In genomic region chr5:173028811-173029327, GRCh38 we compare ENCODE assay signal across 19 cellular contexts. TPM values are rescaled to one million over a fixed set of nuclear protein-coding genes. Genes with fewer than 3 reads are reported as not detected.
DNase-seq lines count a peak whose midpoint lies in the region; ATAC-seq, FAIRE-seq and TF ChIP-seq lines count a peak whose summit lies in the region.
"Had no signal": no experiment of that assay in that cellular context is flagged by ENCODE, and none has a peak within 500 bp of the region (broad histone marks: within the 10 kb centered on the region; RNA-seq: fewer than 3 reads in every experiment).

No MANE protein-coding gene starts in this region.

- peaks cover 8% of the 10 kb centered on the region for H3K36me3 Mint-ChIP-seq in activated CD4-positive, alpha-beta memory T cell treated with anti-CD3 and anti-CD28 coated beads, Interleukin-2, amount 10 ng/mL, durations not matched to agents 7 days and 5 days (ENCODE audit: low read depth)

- CTCF ChIA-PET in K562 (lab: Yijun Ruan, JAX; ENCODE audit: low intra/inter-chr PET ratio) = no interaction called here
- CTCF ChIA-PET in activated CD4-positive, alpha-beta memory T cell treated with anti-CD3 and anti-CD28 coated beads, Interleukin-2, amount 10 ng/mL, durations not matched to agents 7 days and 5 days (lab: Charles Lee) = interaction anchor here (0.6 to 1.1 kb wide), 2 partner anchors 32 to 116 kb away, joined by 3 read pairs; partner anchors contain the start of gene BNIP1

- peaks cover 9% of the 10 kb centered on the region for H3K4me1 Mint-ChIP-seq in activated CD4-positive, alpha-beta memory T cell treated with anti-CD3 and anti-CD28 coated beads, Interleukin-2, amount 10 ng/mL, durations not matched to agents 7 days and 5 days
- H3K4me1 Mint-ChIP-seq: endodermal cell, mesothelial cell of epicardium had no signal

- intact Hi-C loops in left ventricle myocardium superior (cut with micrococcal nuclease) (no loop called here), K562 (cut with micrococcal nuclease) (no loop called here), upper lobe of right lung (cut with DNase I) (no loop called here)

- ATAC-seq in left ventricle myocardium superior = no peak
- ATAC-seq in K562 = peak; percentile 20
- no peak for ATAC-seq in upper lobe of right lung

- H3K9me3 Mint-ChIP-seq in activated CD4-positive, alpha-beta memory T cell treated with anti-CD3 and anti-CD28 coated beads, Interleukin-2, amount 10 ng/mL, durations not matched to agents 7 days and 5 days = peaks cover 2% of the 10 kb centered on the region
- H3K9me3 Mint-ChIP-seq: activated B cell treated with CpG ODN at 0.5 μM for 24 hours; activated naive CD4-positive, alpha-beta T cell treated with anti-CD3 and anti-CD28 coated beads, Interleukin-2, amount 50 U/mL, for 24 hours; endodermal cell; T-cell had no signal

- POLR2A ChIA-PET in K562 (lab: Yijun Ruan, JAX) = interaction anchor here (0.7 to 1.7 kb wide), 6 partner anchors 10 to 45 kb away, joined by 3 to 8 read pairs (median 4); partner anchors contain the start of gene ATP6V0E1
- POLR2A ChIA-PET in activated CD4-positive, alpha-beta memory T cell treated with anti-CD3 and anti-CD28 coated beads, Interleukin-2, amount 10 ng/mL, durations not matched to agents 7 days and 5 days (lab: Charles Lee) = interaction anchor here (0.6 to 1.2 kb wide), 3 partner anchors 19 to 45 kb away, joined by 4 to 7 read pairs (median 5); partner anchors contain the start of gene ATP6V0E1

- TF ChIP-seq RAD21 in K562 (CRISPR knock-in tag; conservative IDR thresholded peaks at IDR 0.05 in 1 of 2, IDR thresholded peaks at IDR 0.05 in 1 of 2) = no peak

- peak overlapping the region; percentile 66 for H3K4me2 ChIP-seq in K562 (ENCODE audit: insufficient read depth, low read length)

- peaks cover 3% of the 10 kb centered on the region for H3K36me3 ChIP-seq in cardiac muscle cell
- H3K36me3 ChIP-seq in K562 (ENCODE audit: control insufficient read depth, insufficient read depth, low read length) = peaks cover 41% of the 10 kb centered on the region
- peaks cover 0 to under 1% of the 10 kb centered on the region in 2 donors for H3K36me3 ChIP-seq in mucosa of rectum (ENCODE audit: control insufficient read depth in 2 of 2, insufficient read depth in 2 of 2, low read length in 2 of 2)
- no peaks in the 10 kb centered on the region for H3K36me3 ChIP-seq in upper lobe of right lung
- H3K36me3 ChIP-seq: ovary had no signal

- peak overlapping the region; percentile 92 for H3K27ac ChIP-seq in cardiac muscle cell
- peak overlapping the region; percentile 71; the same call in 2 of the 3 replicates for H3K27ac ChIP-seq in K562 (ENCODE audit: extremely low read depth, low read depth, low read length)
- H3K27ac ChIP-seq in mucosa of rectum (ENCODE audit: low read depth in 2 of 2, low read length in 2 of 2) = peak overlapping the region; percentile 49 to 62
- H3K27ac ChIP-seq in upper lobe of right lung = peak overlapping the region; percentile 69

- no peak overlapping the region for H3K4me3 Mint-ChIP-seq in activated CD4-positive, alpha-beta memory T cell treated with anti-CD3 and anti-CD28 coated beads, Interleukin-2, amount 10 ng/mL, durations not matched to agents 7 days and 5 days
- H3K4me3 Mint-ChIP-seq: activated B cell treated with CpG ODN at 0.5 μM for 24 hours; activated naive CD4-positive, alpha-beta T cell treated with anti-CD3 and anti-CD28 coated beads, Interleukin-2, amount 50 U/mL, for 24 hours; endodermal cell; mesothelial cell of epicardium; T-cell had no signal

- WGBS in K562 (ENCODE audit: insufficient coverage, low coverage, missing lambda C conversion rate) = 40% methylated on average over 4 of the region's 4 CpGs

- H3K9ac ChIP-seq in K562 (ENCODE audit: insufficient read depth in 1 of 2, low read depth in 2 of 2, low read length in 2 of 2) = no peak overlapping the region; a peak in 1 of 4 replicates
- no peak overlapping the region for H3K9ac ChIP-seq in mucosa of rectum (ENCODE audit: low read depth in 1 of 2, low read length in 2 of 2)

- DNase-seq in cardiac muscle cell (ENCODE audit: low read depth in 1 of 2, low spot score in 1 of 2) (no peak), left ventricle myocardium superior (no peak), K562 (ENCODE audit: extremely low read depth in 1 of 4, low spot score in 3 of 4) (no peak), upper lobe of right lung (no peak), COR-L47 (lab: John Stamatoyannopoulos, UW) (no peak), iPS-NIHi11 (ENCODE audit: low spot score) (no peak)
- no peak for DNase-seq in activated CD4-positive, alpha-beta memory T cell treated with anti-CD3 and anti-CD28 coated beads, Interleukin-2, amount 10 ng/mL, durations not matched to agents 7 days and 5 days
- DNase-seq: activated B cell treated with CpG ODN at 0.5 μM for 24 hours; activated CD8-positive, alpha-beta memory T cell treated with anti-CD3 and anti-CD28 coated beads, Interleukin-2, amount 50 U/mL, for 4 hours; central memory CD4-positive, alpha-beta T cell; endodermal cell; foreskin fibroblast; NCI-H187 treated with DMSO at 0.1 percent for 48 hours; NCI-H510A treated with DMSO at 0.1 percent for 48 hours; ovary; T-cell had no signal

- no peaks in the 10 kb centered on the region for H3K9me1 ChIP-seq in K562 (ENCODE audit: control insufficient read depth, insufficient read depth, low read length)

- peaks cover 13% of the 10 kb centered on the region for H4K20me1 ChIP-seq in K562 (replicated peaks; ENCODE audit: control insufficient read depth, insufficient read depth, low read length)

- peaks cover 69% of the 10 kb centered on the region for H3K79me2 ChIP-seq in K562 (ENCODE audit: control insufficient read depth, insufficient read depth, low read length)

- no peak for FAIRE-seq in K562 (lab: Jason Lieb, UNC)

- no peak overlapping the region for H3K4me3 ChIP-seq in cardiac muscle cell
- H3K4me3 ChIP-seq in K562 = no peak overlapping the region
- H3K4me3 ChIP-seq in mucosa of rectum (ENCODE audit: low read length in 2 of 2) = no peak overlapping the region
- no peak overlapping the region for H3K4me3 ChIP-seq in upper lobe of right lung
- H3K4me3 ChIP-seq: ovary had no signal

- no peak for TF ChIP-seq POLR2A in K562 (conservative IDR thresholded peaks at IDR 0.05)

- BruUV-seq in K562 (replicated peaks; lab: Mats Ljungman, UMichigan) = no TSS peak

- TF ChIP-seq EP300 in K562 (IDR thresholded peaks at IDR 0.05; ENCODE audit: low read length) = no peak

- in situ Hi-C loops in K562 (cut with MboI) = no loop called here

- H3K9me3 ChIP-seq in cardiac muscle cell (ENCODE audit: low read depth) (no peaks in the 10 kb centered on the region), K562 (replicated peaks; ENCODE audit: control insufficient read depth, insufficient read depth, low read depth, low read length) (no peaks in the 10 kb centered on the region), mucosa of rectum (ENCODE audit: control insufficient read depth in 2 of 2, low read length in 2 of 2) (no peaks in the 10 kb centered on the region), upper lobe of right lung (no peaks in the 10 kb centered on the region)
- H3K9me3 ChIP-seq: ovary had no signal

- H3K27me3 ChIP-seq in cardiac muscle cell = no peaks in the 10 kb centered on the region
- no peaks in the 10 kb centered on the region for H3K27me3 ChIP-seq in K562 (ENCODE audit: control insufficient read depth in 2 of 2, insufficient read depth in 2 of 2, low read length in 2 of 2)
- H3K27me3 ChIP-seq in mucosa of rectum (ENCODE audit: control insufficient read depth in 2 of 2, insufficient read depth in 2 of 2, low read length in 2 of 2) = no peaks in the 10 kb centered on the region
- no peaks in the 10 kb centered on the region for H3K27me3 ChIP-seq in upper lobe of right lung
- H3K27me3 ChIP-seq: ovary had no signal

- H3K4me1 ChIP-seq in cardiac muscle cell (ENCODE audit: low read depth) (peaks cover 24% of the 10 kb centered on the region), K562 (replicated peaks in 1 of 2; ENCODE audit: control insufficient read depth in 2 of 2, insufficient read depth in 2 of 2, low read length in 2 of 2) (peaks cover 15 to 16% of the 10 kb centered on the region in 2 experiments; a peak in 4 of 5 replicates), mucosa of rectum (ENCODE audit: control insufficient read depth in 2 of 2, insufficient read depth in 2 of 2, low read length in 2 of 2) (peaks cover 9 to 11% of the 10 kb centered on the region in 2 donors), upper lobe of right lung (peaks cover 19% of the 10 kb centered on the region)

- H3K27ac Mint-ChIP-seq in activated CD4-positive, alpha-beta memory T cell treated with anti-CD3 and anti-CD28 coated beads, Interleukin-2, amount 10 ng/mL, durations not matched to agents 7 days and 5 days = no peak overlapping the region
- H3K27ac Mint-ChIP-seq: activated B cell treated with CpG ODN at 0.5 μM for 24 hours; activated naive CD4-positive, alpha-beta T cell treated with anti-CD3 and anti-CD28 coated beads, Interleukin-2, amount 50 U/mL, for 24 hours; endodermal cell; mesothelial cell of epicardium; T-cell had no signal

- no peak overlapping the region for H2AFZ ChIP-seq in K562 (ENCODE audit: low read depth, low read length)

- no peaks in the 10 kb centered on the region for H3K27me3 Mint-ChIP-seq in activated CD4-positive, alpha-beta memory T cell treated with anti-CD3 and anti-CD28 coated beads, Interleukin-2, amount 10 ng/mL, durations not matched to agents 7 days and 5 days
- H3K27me3 Mint-ChIP-seq: activated B cell treated with CpG ODN at 0.5 μM for 24 hours; activated naive CD4-positive, alpha-beta T cell treated with anti-CD3 and anti-CD28 coated beads, Interleukin-2, amount 50 U/mL, for 24 hours; T-cell had no signal

- TF ChIP-seq CTCF in cardiac muscle cell (IDR thresholded peaks at IDR 0.05; ENCODE audit: low read depth, low read length) = no peak
- TF ChIP-seq CTCF in K562 (IDR thresholded peaks at IDR 0.05 in 2 of 3, conservative IDR thresholded peaks at IDR 0.05 in 1 of 3; ENCODE audit: insufficient read depth in 2 of 3, low read depth in 1 of 3, low read length in 3 of 3) = no peak
- TF ChIP-seq CTCF in upper lobe of right lung (IDR thresholded peaks at IDR 0.05) = no peak

RNA-seq across cellular contexts. Expression of gene CREBRF, which starts 27.3 kb away (rescaled TPM):
- 11.6 and 11.9 TPM in 2 replicates for total RNA-seq in cardiac muscle cell
- polyA plus RNA-seq in cardiac muscle cell = 5.8 and 18.0 TPM in 2 replicates
- total RNA-seq in left ventricle myocardium superior = 28.3 TPM
- total RNA-seq in K562 (2011; cell fraction: chromatin; rRNA removed; ENCODE audit: low replicate concordance) = 11.5 and 33.0 TPM in 2 replicates
- 7.8 and 10.5 TPM in 2 replicates for total RNA-seq in K562 (2011; cell fraction: nucleolus; rRNA removed)
- total RNA-seq in K562 (2011; cell fraction: nucleoplasm; rRNA removed) = 14.4 and 25.6 TPM in 2 replicates
- total RNA-seq in K562 (2014; rRNA removed) = 3.2 and 3.6 TPM in 2 replicates
- total RNA-seq in K562 (2014; rRNA removed; fragmentation: Illumina TruSeq; extraction: Trizol) = 4.5 and 6.1 TPM in 2 replicates
- total RNA-seq in K562 (2015; rRNA removed; fragmentation: Illumina TruSeq; extraction: Trizol) = 2.9 and 3.1 TPM in 2 replicates
- total RNA-seq in K562 (2021) = 3.8 TPM in 2 replicates
- polyA plus RNA-seq in K562 (2011; rRNA removed) = 4.7 and 4.9 TPM in 2 replicates
- 0.85 and 1.8 TPM in 2 replicates for polyA plus RNA-seq in K562 (2011; cell fraction: cytosol; rRNA removed)
- polyA plus RNA-seq in K562 (2011; cell fraction: nucleus; rRNA removed) = 8.7 and 9.9 TPM in 2 replicates
- polyA plus RNA-seq in K562 (2012) = 2.0 and 5.1 TPM in 2 replicates
- 2.4 and 4.8 TPM in 2 replicates for polyA plus RNA-seq in K562 (2014; fragmentation: Illumina TruSeq; extraction: Trizol)
- polyA plus RNA-seq in K562 (2014; fragmentation: Nextera tagmentation; extraction: Ambion mirVana) = 1 to 10 TPM; 1.1 to 1.3 TPM
- polyA plus RNA-seq in K562 (2014; rRNA removed) = 2.0 and 2.8 TPM in 2 replicates
- 10.9 and 15.9 TPM in 2 replicates for polyA minus RNA-seq in K562 (2011; rRNA and poly(A)+ RNA removed)
- 4.4 and 4.5 TPM in 2 replicates for polyA minus RNA-seq in K562 (2011; cell fraction: cytosol; rRNA and poly(A)+ RNA removed)
- 7.5 and 10.6 TPM in 2 replicates for polyA minus RNA-seq in K562 (2011; cell fraction: nucleus; rRNA and poly(A)+ RNA removed)
- 47.4 TPM for total RNA-seq in upper lobe of right lung
- 10 to 100 TPM; 24.2 to 25.4 TPM for total RNA-seq in activated CD4-positive, alpha-beta memory T cell treated with anti-CD3 and anti-CD28 coated beads, Interleukin-2, amount 10 ng/mL, durations not matched to agents 7 days and 5 days

RNA-seq across cellular contexts. Expression of gene ATP6V0E1, which starts 45.3 kb away (rescaled TPM):
- 52.2 and 64.2 TPM in 2 replicates for total RNA-seq in cardiac muscle cell
- polyA plus RNA-seq in cardiac muscle cell = 224 and 301 TPM in 2 replicates
- total RNA-seq in left ventricle myocardium superior = 153 TPM
- total RNA-seq in K562 (2011; cell fraction: chromatin; rRNA removed; ENCODE audit: low replicate concordance) = 118 and 124 TPM in 2 replicates
- total RNA-seq in K562 (2011; cell fraction: nucleolus; rRNA removed) = 113 and 119 TPM in 2 replicates
- 146 and 237 TPM in 2 replicates for total RNA-seq in K562 (2011; cell fraction: nucleoplasm; rRNA removed)
- 50.0 and 63.8 TPM in 2 replicates for total RNA-seq in K562 (2014; rRNA removed)
- 111 and 118 TPM in 2 replicates for total RNA-seq in K562 (2014; rRNA removed; fragmentation: Illumina TruSeq; extraction: Trizol)
- total RNA-seq in K562 (2015; rRNA removed; fragmentation: Illumina TruSeq; extraction: Trizol) = 108 and 112 TPM in 2 replicates
- 94.1 and 95.9 TPM in 2 replicates for total RNA-seq in K562 (2021)
- 128 and 173 TPM in 2 replicates for polyA plus RNA-seq in K562 (2011; rRNA removed)
- 67.8 and 95.8 TPM in 2 replicates for polyA plus RNA-seq in K562 (2011; cell fraction: cytosol; rRNA removed)
- 83.5 and 94.0 TPM in 2 replicates for polyA plus RNA-seq in K562 (2011; cell fraction: nucleus; rRNA removed)
- 159 and 359 TPM in 2 replicates for polyA plus RNA-seq in K562 (2012)
- 128 and 132 TPM in 2 replicates for polyA plus RNA-seq in K562 (2014; fragmentation: Illumina TruSeq; extraction: Trizol)
- polyA plus RNA-seq in K562 (2014; fragmentation: Nextera tagmentation; extraction: Ambion mirVana) = 100 to 1,000 TPM; 368 to 395 TPM
- polyA plus RNA-seq in K562 (2014; rRNA removed) = 82.7 and 108 TPM in 2 replicates
- polyA minus RNA-seq in K562 (2011; rRNA and poly(A)+ RNA removed) = 81.0 and 108 TPM in 2 replicates
- polyA minus RNA-seq in K562 (2011; cell fraction: cytosol; rRNA and poly(A)+ RNA removed) = 20.7 and 53.3 TPM in 2 replicates
- polyA minus RNA-seq in K562 (2011; cell fraction: nucleus; rRNA and poly(A)+ RNA removed) = 28.9 and 30.8 TPM in 2 replicates
- 326 TPM for total RNA-seq in upper lobe of right lung
- 100 to 1,000 TPM; 163 to 166 TPM for total RNA-seq in activated CD4-positive, alpha-beta memory T cell treated with anti-CD3 and anti-CD28 coated beads, Interleukin-2, amount 10 ng/mL, durations not matched to agents 7 days and 5 days
